Comparison of ENCODE assay signal across 9 cellular contexts in the genomic region with DNA sequence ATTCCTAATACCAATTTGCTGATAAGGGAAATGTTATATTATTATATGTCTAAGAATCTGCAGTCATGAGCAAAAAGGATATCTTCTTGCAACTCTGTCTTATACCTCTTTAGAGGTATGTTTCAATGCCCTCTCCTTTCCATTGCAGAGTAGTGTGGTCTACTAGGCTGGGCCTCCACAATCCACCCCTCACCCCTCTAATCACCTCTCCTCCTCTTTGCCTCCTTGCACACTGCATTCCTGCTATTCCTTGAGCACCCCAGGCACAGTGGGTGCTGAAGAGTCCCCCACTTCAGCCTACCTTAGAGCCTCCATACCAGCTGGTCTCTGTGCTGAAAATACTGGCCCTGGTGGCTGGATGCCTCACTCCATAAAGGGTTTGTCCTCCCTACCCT. TPM values are rescaled to one million over a fixed set of nuclear protein-coding genes. Genes with fewer than 3 reads are reported as not detected.
DNase-seq lines count a peak whose midpoint lies in the region; ATAC-seq and TF ChIP-seq lines count a peak whose summit lies in the region.
"Had no signal": no experiment of that assay in that cellular context is flagged by ENCODE, and none has a peak within 500 bp of the region (broad histone marks: within the 10 kb centered on the region; RNA-seq: fewer than 3 reads in every experiment).

No MANE protein-coding gene starts in this region.

- in situ Hi-C loops in GM23248 (cut with MboI), result no loop called here

- TF ChIP-seq CTCF in Peyer's patch (IDR thresholded peaks at IDR 0.05) (no peak), sigmoid colon (IDR thresholded peaks at IDR 0.05) (no peak)

- H3K9me3 ChIP-seq in GM23248 (ENCODE audit: low read depth) (no peaks in the 10 kb centered on the region), Peyer's patch (no peaks in the 10 kb centered on the region), sigmoid colon (no peaks in the 10 kb centered on the region)
- H3K9me3 ChIP-seq: SJSA1 had no signal

- H2AFZ ChIP-seq in GM23248, result 0 out of 2 replicates have a peak overlapping the region, but pooled peaks have one; percentile 48

- no peaks in the 10 kb centered on the region for H3K79me2 ChIP-seq in GM23248 (ENCODE audit: insufficient read depth)

- H3K4me1 ChIP-seq in GM23248 (ENCODE audit: insufficient read depth) (peaks cover 31% of the 10 kb centered on the region), Peyer's patch (peaks cover 0 to 7% (median 3%) of the 10 kb centered on the region in 4 donors), sigmoid colon (peaks cover 0 to 7% (median 5%) of the 10 kb centered on the region in 4 donors)

- H3K27ac ChIP-seq in GM23248 (0 out of 2 replicates have a peak overlapping the region, but pooled peaks have one; percentile 72), Peyer's patch (peak overlapping the region; percentile 46 to 72 (median 60)), sigmoid colon (peak overlapping the region in 3 of 4 donors; percentile 24 to 65 (median 39))
- H3K27ac ChIP-seq: SJSA1 had no signal

- H3K9ac ChIP-seq in GM23248, result no peak overlapping the region

- peaks cover 33% of the 10 kb centered on the region for H3F3A ChIP-seq in GM23248 (ENCODE audit: insufficient read depth)

- H3K36me3 ChIP-seq in GM23248 (ENCODE audit: low read depth) (no peaks in the 10 kb centered on the region), Peyer's patch (no peaks in the 10 kb centered on the region), sigmoid colon (peaks cover 0 to under 1% (median 0%) of the 10 kb centered on the region in 4 donors)
- H3K36me3 ChIP-seq: SJSA1 had no signal

- TF ChIP-seq POLR2A in Peyer's patch (IDR thresholded peaks at IDR 0.05) (no peak), sigmoid colon (IDR thresholded peaks at IDR 0.05) (no peak)

- H3K4me3 ChIP-seq in GM23248 (no peak overlapping the region), Peyer's patch (no peak overlapping the region), sigmoid colon (no peak overlapping the region)
- H3K4me3 ChIP-seq: SJSA1 had no signal

- no peaks in the 10 kb centered on the region for H4K20me1 ChIP-seq in GM23248 (ENCODE audit: insufficient read depth)

- H3K9me2 ChIP-seq in GM23248 (ENCODE audit: insufficient read depth), result no peaks in the 10 kb centered on the region

- DNase-seq in GM23248 (no peak), Peyer's patch (no peak), sigmoid colon (no peak), NCI-H446 treated with DMSO at 0.1 percent for 48 hours (lab: John Stamatoyannopoulos, UW) (no peak), HK-2 (ENCODE audit: unreplicated experiment) (no peak), kidney tubule cell (ENCODE audit: low spot score) (no peak)
- DNase-seq in effector CD8-positive, alpha-beta T cell (lab: John Stamatoyannopoulos, UW), result no peak

- H3K27me3 ChIP-seq in GM23248 (replicated peaks; ENCODE audit: insufficient read depth) (no peaks in the 10 kb centered on the region), Peyer's patch (no peaks in the 10 kb centered on the region), sigmoid colon (no peaks in the 10 kb centered on the region)
- H3K27me3 ChIP-seq: SJSA1 had no signal

- intact Hi-C loops in sigmoid colon (cut with DNase I), result no loop called here

- peak; percentile 22 for ATAC-seq in GM18868 (IDR thresholded peaks at IDR 0.05; ENCODE audit: unreplicated experiment)

- H3K4me2 ChIP-seq in GM23248 (ENCODE audit: unreplicated experiment), result peak overlapping the region; percentile 49

- no peak for TF ChIP-seq EP300 in sigmoid colon (IDR thresholded peaks at IDR 0.05)

RNA-seq across cellular contexts. Expression of a gene that starts 26.9 kb away (rescaled TPM):
- 0.97 and 1.4 TPM in 2 replicates for total RNA-seq in GM23248 (2014; rRNA removed; shearing (Covaris generic))
- 2.5 and 4.4 TPM in 2 replicates for polyA plus RNA-seq in GM23248 (2016; fragmentation: Nextera tagmentation; extraction: Ambion mirVana)
- 10 to 100 TPM in 1 of 4 donors, 1 to 10 TPM in 2, under 1 TPM in 1; 0.53 to 29.7 (median 4.4) TPM for total RNA-seq in Peyer's patch
- total RNA-seq in sigmoid colon, result 1 to 10 TPM; 2.5 to 8.6 (median 3.4) TPM
- 1 to 10 TPM in 2 of 3 donors, under 1 TPM in 1; under 0.01 to 2.5 (median 1.4) TPM for polyA plus RNA-seq in sigmoid colon
